ENCODE assay signal across 8 cellular contexts in the genomic region with DNA sequence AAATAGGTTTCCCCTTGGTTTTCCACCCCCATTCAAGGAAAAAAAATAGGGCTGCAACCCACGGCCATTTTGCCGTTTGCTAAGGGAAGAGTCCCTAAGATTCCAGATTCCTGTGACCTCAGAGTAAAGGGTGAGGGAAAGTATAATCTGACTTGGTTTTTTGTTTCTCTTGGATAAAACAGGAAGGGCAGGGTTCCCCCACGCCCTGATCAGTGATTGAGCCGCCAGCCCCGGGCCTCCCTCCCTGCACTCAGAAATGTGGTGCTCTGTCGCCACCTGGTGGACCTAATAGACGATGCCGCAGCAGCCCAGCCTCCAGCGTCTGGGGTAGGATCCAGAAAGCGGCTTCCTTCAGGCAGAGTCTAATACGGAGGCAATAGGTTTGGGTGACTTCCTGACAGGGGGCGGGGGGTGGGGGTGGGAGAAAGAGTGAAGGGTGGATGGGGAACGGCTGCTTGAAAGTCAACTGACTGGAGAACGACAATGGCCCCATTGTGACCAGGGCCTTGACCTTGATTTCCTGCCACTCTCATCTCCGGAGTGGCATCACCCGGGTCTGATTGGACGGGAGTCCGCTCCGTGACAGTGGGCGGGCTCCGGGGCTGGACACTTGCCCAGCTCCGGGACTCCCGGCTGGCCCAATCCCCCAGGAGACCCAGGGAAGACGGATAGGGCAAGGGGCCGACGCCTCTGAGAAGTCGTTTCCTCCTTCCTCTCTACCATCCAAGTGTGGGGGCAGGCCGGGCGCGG. TPM values are rescaled to one million over a fixed set of nuclear protein-coding genes. Genes with fewer than 3 reads are reported as not detected.
A peak's percentile ranks its signal among the peaks of the same experiment; 100 is the strongest.
DNase-seq lines count a peak whose midpoint lies in the region; ATAC-seq lines count a peak whose summit lies in the region.

No MANE protein-coding gene starts in this region.

- no peak overlapping the region for H4K91ac ChIP-seq in mesenchymal stem cell (ENCODE audit: low read length)

- peak overlapping the region; percentile 49 for H3K27ac Mint-ChIP-seq in activated CD8-positive, alpha-beta T cell treated with anti-CD3 and anti-CD28 coated beads, Interleukin-2, amount 10 ng/mL, durations not matched to agents 7 days and 5 days

- no peak overlapping the region for H3K4me3 ChIP-seq in effector memory CD4-positive, alpha-beta T cell (ENCODE audit: insufficient read depth, low read depth, low read length, poor library complexity, severe bottlenecking)
- peak overlapping the region; percentile 9 to 73 for H3K4me3 ChIP-seq in mesenchymal stem cell (ENCODE audit: insufficient read depth in 1 of 2, low read depth in 1 of 2, low read length in 2 of 2)

- no peaks in the 10 kb centered on the region for H3K36me3 Mint-ChIP-seq in activated CD8-positive, alpha-beta T cell treated with anti-CD3 and anti-CD28 coated beads, Interleukin-2, amount 10 ng/mL, durations not matched to agents 7 days and 5 days (ENCODE audit: low read depth)

- no peak overlapping the region for H3K23ac ChIP-seq in mesenchymal stem cell (ENCODE audit: low read length in 2 of 2)

- peak overlapping the region; percentile 51 for H2AFZ ChIP-seq in mesenchymal stem cell (ENCODE audit: low read depth, low read length)

- DNase-seq in C1 segment of cervical spinal cord (lab: John Stamatoyannopoulos, UW), result peak; percentile 29 to 98 (median 94)
- DNase-seq in NCI-H82 treated with DMSO at 0.1 percent for 48 hours (lab: John Stamatoyannopoulos, UW; ENCODE audit: unreplicated experiment), result peak; percentile 26
- peak; percentile 90 for DNase-seq in activated CD8-positive, alpha-beta T cell treated with anti-CD3 and anti-CD28 coated beads, Interleukin-2, amount 10 ng/mL, durations not matched to agents 7 days and 5 days
- DNase-seq in effector memory CD4-positive, alpha-beta T cell, result peak; percentile 71 to 79 (median 73)
- peak; percentile 83 for DNase-seq in mesenchymal stem cell
- DNase-seq in stimulated activated CD8-positive, alpha-beta memory T cell treated with anti-CD3 and anti-CD28 coated beads, Interleukin-12 subunit alpha, Interleukin-12 subunit beta, amount 100 ng/mL, for 4 hours (ENCODE audit: low read depth), result peak; percentile 69

- no peak overlapping the region for H3K14ac ChIP-seq in mesenchymal stem cell (ENCODE audit: low read length in 2 of 2)

- H3K4me1 ChIP-seq in effector memory CD4-positive, alpha-beta T cell (ENCODE audit: control insufficient read depth, insufficient read depth, low read length, poor library complexity, severe bottlenecking), result peaks cover 6% of the 10 kb centered on the region
- H3K4me1 ChIP-seq in mesenchymal stem cell (ENCODE audit: control insufficient read depth, insufficient read depth, low read depth, low read length), result peaks cover 3% of the 10 kb centered on the region

- H3K27me3 Mint-ChIP-seq in activated CD8-positive, alpha-beta T cell treated with anti-CD3 and anti-CD28 coated beads, Interleukin-2, amount 10 ng/mL, durations not matched to agents 7 days and 5 days (ENCODE audit: low read depth), result peaks cover 6% of the 10 kb centered on the region

- peak overlapping the region; percentile 34 for H3K4me3 Mint-ChIP-seq in activated CD8-positive, alpha-beta T cell treated with anti-CD3 and anti-CD28 coated beads, Interleukin-2, amount 10 ng/mL, durations not matched to agents 7 days and 5 days

- no peak overlapping the region for H3K18ac ChIP-seq in mesenchymal stem cell (ENCODE audit: low read depth in 1 of 2, low read length in 2 of 2)

- peak overlapping the region; percentile 78 for H3K4me2 ChIP-seq in mesenchymal stem cell (ENCODE audit: low read length, poor library complexity, severe bottlenecking)

- POLR2A ChIA-PET in activated CD8-positive, alpha-beta T cell treated with anti-CD3 and anti-CD28 coated beads, Interleukin-2, amount 10 ng/mL, durations not matched to agents 7 days and 5 days (lab: Charles Lee), result no interaction called here

- H3K79me1 ChIP-seq in mesenchymal stem cell (replicated peaks; ENCODE audit: low read length, poor library complexity, severe bottlenecking), result no peaks in the 10 kb centered on the region

- ATAC-seq in GM19397 (IDR thresholded peaks at IDR 0.05; ENCODE audit: unreplicated experiment) (peak; percentile 93), HG03521 (IDR thresholded peaks at IDR 0.05; ENCODE audit: unreplicated experiment) (peak; percentile 93)
- peak; percentile 98 for ATAC-seq in activated CD8-positive, alpha-beta T cell treated with anti-CD3 and anti-CD28 coated beads, Interleukin-2, amount 10 ng/mL, durations not matched to agents 7 days and 5 days

- no peaks in the 10 kb centered on the region for H3K9me3 Mint-ChIP-seq in activated CD8-positive, alpha-beta T cell treated with anti-CD3 and anti-CD28 coated beads, Interleukin-2, amount 10 ng/mL, durations not matched to agents 7 days and 5 days (ENCODE audit: insufficient read depth)

- no peak overlapping the region for H3K4ac ChIP-seq in mesenchymal stem cell (ENCODE audit: low read depth in 1 of 2, low read length in 2 of 2)

- H2AK5ac ChIP-seq in mesenchymal stem cell (ENCODE audit: low read length, severe bottlenecking), result no peak overlapping the region

- CTCF ChIA-PET in activated CD8-positive, alpha-beta T cell treated with anti-CD3 and anti-CD28 coated beads, Interleukin-2, amount 10 ng/mL, durations not matched to agents 7 days and 5 days (lab: Charles Lee), result interaction anchor here (0.8 to 4.5 kb wide), 9 partner anchors 12 to 371 kb away, joined by 3 to 40 read pairs (median 4); no protein-coding TSS in a partner anchor

- H4K8ac ChIP-seq in mesenchymal stem cell (ENCODE audit: low read length), result peak overlapping the region; percentile 83

- WGBS in mesenchymal stem cell, result 10% methylated on average over 28 of the region's 30 CpGs

- peak overlapping the region; percentile 89 for H3K9ac ChIP-seq in mesenchymal stem cell (ENCODE audit: low read length)

- no peaks in the 10 kb centered on the region for H3K36me3 ChIP-seq in effector memory CD4-positive, alpha-beta T cell (ENCODE audit: control insufficient read depth, insufficient read depth, low read length)
- H3K36me3 ChIP-seq in mesenchymal stem cell (ENCODE audit: control insufficient read depth in 1 of 2, insufficient read depth in 2 of 2, low read depth in 1 of 2, low read length in 2 of 2), result no peaks in the 10 kb centered on the region

- H2BK15ac ChIP-seq in mesenchymal stem cell (ENCODE audit: low read depth, poor library complexity, severe bottlenecking), result no peak overlapping the region

- no peaks in the 10 kb centered on the region for H3K27me3 ChIP-seq in effector memory CD4-positive, alpha-beta T cell (replicated peaks; ENCODE audit: control insufficient read depth, insufficient read depth, low read length, poor library complexity, severe bottlenecking)
- H3K27me3 ChIP-seq in mesenchymal stem cell (ENCODE audit: control insufficient read depth in 1 of 2, insufficient read depth in 1 of 2, low read length in 2 of 2), result peaks cover 0 to 14% of the 10 kb centered on the region in 2 experiments

- no peaks in the 10 kb centered on the region for H3K9me3 ChIP-seq in effector memory CD4-positive, alpha-beta T cell (ENCODE audit: control insufficient read depth, low read length)
- H3K9me3 ChIP-seq in mesenchymal stem cell (ENCODE audit: control insufficient read depth, low read length), result no peaks in the 10 kb centered on the region

- no peak overlapping the region for H2BK120ac ChIP-seq in mesenchymal stem cell (ENCODE audit: low read depth, low read length)

- peaks cover 9% of the 10 kb centered on the region for H3K4me1 Mint-ChIP-seq in activated CD8-positive, alpha-beta T cell treated with anti-CD3 and anti-CD28 coated beads, Interleukin-2, amount 10 ng/mL, durations not matched to agents 7 days and 5 days (ENCODE audit: low read depth)

- H2BK5ac ChIP-seq in mesenchymal stem cell (ENCODE audit: low read depth, low read length, poor library complexity, severe bottlenecking), result no peak overlapping the region

- H3K27ac ChIP-seq in effector memory CD4-positive, alpha-beta T cell (ENCODE audit: insufficient read depth, low read length, poor library complexity, severe bottlenecking), result no peak overlapping the region
- H3K27ac ChIP-seq in mesenchymal stem cell (ENCODE audit: low read length, poor library complexity, severe bottlenecking), result no peak overlapping the region

- H2BK12ac ChIP-seq in mesenchymal stem cell (ENCODE audit: low read length in 2 of 2), result no peak overlapping the region

RNA-seq across cellular contexts. Expression of a gene that starts 17.8 kb away (rescaled TPM):
- 10 to 100 TPM; 10.5 to 12.2 TPM for total RNA-seq in activated CD8-positive, alpha-beta T cell treated with anti-CD3 and anti-CD28 coated beads, Interleukin-2, amount 10 ng/mL, durations not matched to agents 7 days and 5 days
- 40.5 TPM for polyA plus RNA-seq in mesenchymal stem cell (2013, experiment 1 of 2)
- 40.9 TPM for polyA plus RNA-seq in mesenchymal stem cell (2013, experiment 2 of 2)

RNA-seq across cellular contexts. Expression of a gene that starts 31.5 kb away (rescaled TPM):
- 1 to 10 TPM; 2.4 to 2.7 TPM for total RNA-seq in activated CD8-positive, alpha-beta T cell treated with anti-CD3 and anti-CD28 coated beads, Interleukin-2, amount 10 ng/mL, durations not matched to agents 7 days and 5 days
- polyA plus RNA-seq in mesenchymal stem cell (2013, experiment 1 of 2), result 0.98 TPM
- polyA plus RNA-seq in mesenchymal stem cell (2013, experiment 2 of 2), result 1.0 TPM

RNA-seq across cellular contexts. Expression of a gene that starts 43.3 kb away (rescaled TPM):
- total RNA-seq in activated CD8-positive, alpha-beta T cell treated with anti-CD3 and anti-CD28 coated beads, Interleukin-2, amount 10 ng/mL, durations not matched to agents 7 days and 5 days, result 10 to 100 TPM; 12.5 to 13.4 TPM
- polyA plus RNA-seq in mesenchymal stem cell (2013, experiment 1 of 2), result 4.3 TPM
- 4.3 TPM for polyA plus RNA-seq in mesenchymal stem cell (2013, experiment 2 of 2)

Comparison
In these comparisons a context has a peak if more than half of its experiments do, and no peak if none do; other contexts are left out.
1. DNase-seq: peak in every context shown above with its lines; median percentile 94 in C1 segment of cervical spinal cord; 90 in activated CD8-positive, alpha-beta T cell treated with anti-CD3 and anti-CD28 coated beads, Interleukin-2, amount 10 ng/mL, durations not matched to agents 7 days and 5 days; 83 in mesenchymal stem cell; 73 in effector memory CD4-positive, alpha-beta T cell; 69 in stimulated activated CD8-positive, alpha-beta memory T cell treated with anti-CD3 and anti-CD28 coated beads, Interleukin-12 subunit alpha, Interleukin-12 subunit beta, amount 100 ng/mL, for 4 hours; 26 in NCI-H82 treated with DMSO at 0.1 percent for 48 hours.